Comparison of ENCODE assay signal across 1 cellular context in the genomic region with DNA sequence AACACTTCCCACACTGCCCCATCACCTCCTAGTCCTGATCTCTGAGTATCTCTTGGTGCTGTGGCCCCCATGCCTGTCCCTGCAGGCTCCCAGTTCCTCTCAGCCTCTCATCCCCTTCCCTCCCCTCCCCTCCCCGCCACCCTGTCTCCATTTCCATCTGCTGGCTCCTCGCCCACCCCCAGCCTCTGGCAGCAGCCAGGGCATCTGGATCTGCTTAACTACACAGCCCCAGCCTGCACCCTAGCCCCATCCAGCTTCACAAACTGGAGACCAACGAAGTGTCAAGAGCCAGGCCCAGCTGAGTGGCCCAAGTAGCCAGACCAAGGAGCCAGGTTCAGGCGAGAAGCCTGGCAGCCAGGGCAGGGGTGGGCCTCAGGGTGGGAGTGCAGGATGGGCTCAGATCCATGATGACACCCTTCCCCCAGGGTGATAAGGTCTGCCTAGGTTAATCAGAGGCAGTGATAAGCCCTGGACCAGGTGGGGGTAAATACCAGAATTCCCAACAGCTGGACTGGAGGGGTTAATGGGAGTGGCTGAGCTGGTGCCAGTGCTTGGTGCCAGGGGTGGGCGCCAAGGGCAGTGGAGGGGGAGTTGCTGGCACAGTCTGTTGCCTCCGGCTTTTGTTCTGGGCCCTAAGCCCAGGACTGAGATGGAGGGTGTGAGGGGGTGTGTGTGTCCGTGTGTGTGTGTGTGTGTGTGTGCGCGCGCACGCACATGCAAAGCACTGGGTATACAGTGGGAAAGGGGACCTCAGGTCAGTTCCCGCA.
TF ChIP-seq lines count a peak whose summit lies in the region.

No MANE protein-coding gene starts in this region.

TF ChIP-seq in HEK293, 187 proteins besides CTCF, POLR2A, EP300 and RAD21 (continued from another document):
- TF ChIP-seq, protein P1, sequence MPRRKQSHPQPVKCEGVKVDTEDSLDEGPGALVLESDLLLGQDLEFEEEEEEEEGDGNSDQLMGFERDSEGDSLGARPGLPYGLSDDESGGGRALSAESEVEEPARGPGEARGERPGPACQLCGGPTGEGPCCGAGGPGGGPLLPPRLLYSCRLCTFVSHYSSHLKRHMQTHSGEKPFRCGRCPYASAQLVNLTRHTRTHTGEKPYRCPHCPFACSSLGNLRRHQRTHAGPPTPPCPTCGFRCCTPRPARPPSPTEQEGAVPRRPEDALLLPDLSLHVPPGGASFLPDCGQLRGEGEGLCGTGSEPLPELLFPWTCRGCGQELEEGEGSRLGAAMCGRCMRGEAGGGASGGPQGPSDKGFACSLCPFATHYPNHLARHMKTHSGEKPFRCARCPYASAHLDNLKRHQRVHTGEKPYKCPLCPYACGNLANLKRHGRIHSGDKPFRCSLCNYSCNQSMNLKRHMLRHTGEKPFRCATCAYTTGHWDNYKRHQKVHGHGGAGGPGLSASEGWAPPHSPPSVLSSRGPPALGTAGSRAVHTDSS (tag by site-specific recombination; IDR thresholded peaks at IDR 0.05) = no peak
